In the genomic region with DNA sequence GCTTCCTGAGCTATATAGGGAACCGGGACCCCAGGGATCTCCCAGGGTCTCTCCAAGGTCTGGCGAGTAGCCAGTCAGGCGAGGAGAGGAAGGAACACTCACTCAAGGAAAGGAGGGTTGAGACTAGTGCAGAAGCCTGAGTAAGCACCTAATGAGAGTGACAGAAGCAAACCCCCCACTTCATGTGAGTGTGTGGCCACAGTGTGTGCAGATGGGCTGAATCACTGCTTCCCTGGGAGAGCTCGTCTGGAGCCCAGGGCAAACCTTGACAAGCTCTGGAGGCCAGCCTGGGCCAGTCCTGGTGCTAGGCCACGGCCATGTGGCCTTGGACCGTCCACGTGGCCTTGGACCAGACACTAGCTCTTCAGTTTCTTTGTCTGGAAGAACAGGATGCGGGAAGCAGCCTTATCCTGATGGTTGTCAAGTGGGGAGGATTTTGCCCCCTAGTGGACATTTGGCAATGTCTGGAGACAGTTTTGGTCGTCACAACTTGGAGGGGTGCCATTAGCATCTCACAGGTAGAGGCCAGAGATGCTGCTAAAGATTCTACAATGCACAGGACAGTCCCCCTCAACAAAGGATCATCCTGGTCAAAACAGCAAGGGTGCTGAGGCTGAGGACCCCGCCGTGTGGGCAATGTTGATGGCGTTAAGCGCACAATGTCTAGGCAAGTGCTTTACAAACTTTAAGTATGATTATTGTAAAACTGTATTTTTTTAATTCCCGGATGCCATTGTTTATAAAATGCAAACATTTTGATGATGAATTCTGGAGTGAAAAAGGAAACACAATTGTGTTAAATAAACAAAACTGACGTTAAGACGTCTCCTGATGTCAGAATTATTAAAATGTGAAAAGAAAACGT, we compare ENCODE assay signal across 8 cellular contexts. TPM values are rescaled to one million over a fixed set of nuclear protein-coding genes. Genes with fewer than 3 reads are reported as not detected.
DNase-seq lines count a peak whose midpoint lies in the region; ATAC-seq and TF ChIP-seq lines count a peak whose summit lies in the region.

No MANE protein-coding gene starts in this region.

- H4K20me1 ChIP-seq in fibroblast of lung (ENCODE audit: control insufficient read depth, extremely low read depth, insufficient read depth, low read length) (no peaks in the 10 kb centered on the region), neural cell (ENCODE audit: insufficient read depth) (no peaks in the 10 kb centered on the region)

- H3K9me3 ChIP-seq in fibroblast of lung (ENCODE audit: control insufficient read depth, insufficient read depth, low read depth, low read length) (no peaks in the 10 kb centered on the region), neural cell (ENCODE audit: low read length) (no peaks in the 10 kb centered on the region)

- peak; percentile 69 for DNase-seq in ACHN
- DNase-seq in GM12864 (ENCODE audit: low read depth) = peak; percentile 59
- DNase-seq in NCI-H1694 treated with DMSO at 0.1 percent for 48 hours (lab: John Stamatoyannopoulos, UW) = peak; percentile 33
- peak; percentile 76 to 81 for DNase-seq in fibroblast of lung (ENCODE audit: low read depth in 2 of 2)

- no peaks in the 10 kb centered on the region for H3F3A ChIP-seq in neural cell (ENCODE audit: insufficient read depth, low read length, poor library complexity, severe bottlenecking)

- no peak overlapping the region for H3K9ac ChIP-seq in fibroblast of lung (ENCODE audit: insufficient read depth, low read length)
- H3K9ac ChIP-seq in neural cell (ENCODE audit: low read length) = no peak overlapping the region

- no peaks in the 10 kb centered on the region for H3K9me2 ChIP-seq in neural cell (ENCODE audit: insufficient read depth, low read length)

- H2AFZ ChIP-seq in fibroblast of lung (ENCODE audit: low read length) (peak overlapping the region; percentile 50), neural cell (ENCODE audit: low read depth, low read length) (no peak overlapping the region)

- in situ Hi-C loops in ACHN (cut with HindIII; ENCODE audit: low pct_ligation_motif_present, low pct_unique_long_range_greater_than_20kb, low sequenced_read_pairs) = no loop called here

- TF ChIP-seq CTCF in GM12864 (IDR thresholded peaks at IDR 0.05; ENCODE audit: low read depth, low read length, missing control alignments) = peak; percentile 87
- peak; percentile 53 for TF ChIP-seq CTCF in WI38 (IDR thresholded peaks at IDR 0.05; ENCODE audit: low read depth, low read length)
- peak; percentile 59 to 77 for TF ChIP-seq CTCF in fibroblast of lung (conservative IDR thresholded peaks at IDR 0.05 in 1 of 2, IDR thresholded peaks at IDR 0.05 in 1 of 2; ENCODE audit: low read depth in 1 of 2, low read length in 2 of 2)
- TF ChIP-seq CTCF in neural cell (IDR thresholded peaks at IDR 0.05; ENCODE audit: poor library complexity, severe bottlenecking) = peak; percentile 32

- no peak for TF ChIP-seq RAD21 in neural cell (conservative IDR thresholded peaks at IDR 0.05)

- H3K4me3 ChIP-seq in GM12864 (ENCODE audit: low read depth, low read length) = peak overlapping the region; percentile 72
- H3K4me3 ChIP-seq in WI38 (ENCODE audit: low read depth, low read length) = no peak overlapping the region
- no peak overlapping the region for H3K4me3 ChIP-seq in fibroblast of lung (replicated peaks in 1 of 4; ENCODE audit: control extremely low read depth in 1 of 4, insufficient read depth in 1 of 4, low read depth in 3 of 4, low read length in 4 of 4)
- no peak overlapping the region for H3K4me3 ChIP-seq in neural cell (ENCODE audit: low read length)

- no peaks in the 10 kb centered on the region for H3K4me1 ChIP-seq in fibroblast of lung (ENCODE audit: control insufficient read depth, extremely low read depth, insufficient read depth, low read length)

- TF ChIP-seq EP300 in neural cell (conservative IDR thresholded peaks at IDR 0.05; ENCODE audit: poor library complexity, severe bottlenecking) = no peak

- H3K79me2 ChIP-seq in fibroblast of lung (ENCODE audit: control insufficient read depth, insufficient read depth, low read length) (no peaks in the 10 kb centered on the region), neural cell (replicated peaks; ENCODE audit: insufficient read depth, low read length) (no peaks in the 10 kb centered on the region)

- no peak for ATAC-seq in GM18502 (IDR thresholded peaks at IDR 0.05; ENCODE audit: poor library complexity, unreplicated experiment)
- ATAC-seq in HG03139 (IDR thresholded peaks at IDR 0.05; ENCODE audit: unreplicated experiment) = no peak

- H3K36me3 ChIP-seq in fibroblast of lung (ENCODE audit: control insufficient read depth, insufficient read depth, low read length) (no peaks in the 10 kb centered on the region), neural cell (ENCODE audit: insufficient read depth, low read length) (peaks cover 8% of the 10 kb centered on the region)

- H3K27me3 ChIP-seq in fibroblast of lung (ENCODE audit: control insufficient read depth, insufficient read depth, low read length) (no peaks in the 10 kb centered on the region), neural cell (ENCODE audit: insufficient read depth, low read depth, low read length) (no peaks in the 10 kb centered on the region)

- no peak overlapping the region for H3K4me2 ChIP-seq in fibroblast of lung (ENCODE audit: extremely low read depth, insufficient read depth, low read length)
- no peak overlapping the region for H3K4me2 ChIP-seq in neural cell (ENCODE audit: low read length)

- no peak overlapping the region for H3K27ac ChIP-seq in fibroblast of lung (ENCODE audit: insufficient read depth, low read length)
- H3K27ac ChIP-seq in neural cell (ENCODE audit: low read length) = no peak overlapping the region

TF ChIP-seq in neural cell, 6 proteins besides CTCF, POLR2A, EP300 and RAD21:
- TF ChIP-seq MXI1 (conservative IDR thresholded peaks at IDR 0.05; ENCODE audit: poor library complexity, severe bottlenecking) = no peak
- peak; percentile 13 for TF ChIP-seq SMC3 (conservative IDR thresholded peaks at IDR 0.05; ENCODE audit: poor library complexity)
TF ChIP-seq in neural cell: peak in this region for 1.

RNA-seq across cellular contexts. Expression of a gene that starts 34.8 kb away (rescaled TPM):
- total RNA-seq in fibroblast of lung = 6.9 and 34.2 TPM in 2 replicates
- polyA plus RNA-seq in fibroblast of lung (5.3 and 10.0 TPM in 2 replicates), neural cell (3.3 and 4.1 TPM in 2 replicates)
- polyA plus RNA-seq in fibroblast of lung (2012) = 4.4 and 8.1 TPM in 2 replicates
- polyA minus RNA-seq in fibroblast of lung (ENCODE audit: low replicate concordance) (1.2 and 4.9 TPM in 2 replicates), neural cell (1.7 TPM in 1 of 2 replicates, not detected in the other)

Comparison
In these comparisons a context has a peak if more than half of its experiments do, and no peak if none do; other contexts are left out.
1. CTCF ChIP-seq: peak in every context shown above with its lines; median percentile 87 in GM12864; 68 in fibroblast of lung; 53 in WI38; 32 in neural cell.